ENCODE assay signal across 24 cellular contexts in the genomic region with DNA sequence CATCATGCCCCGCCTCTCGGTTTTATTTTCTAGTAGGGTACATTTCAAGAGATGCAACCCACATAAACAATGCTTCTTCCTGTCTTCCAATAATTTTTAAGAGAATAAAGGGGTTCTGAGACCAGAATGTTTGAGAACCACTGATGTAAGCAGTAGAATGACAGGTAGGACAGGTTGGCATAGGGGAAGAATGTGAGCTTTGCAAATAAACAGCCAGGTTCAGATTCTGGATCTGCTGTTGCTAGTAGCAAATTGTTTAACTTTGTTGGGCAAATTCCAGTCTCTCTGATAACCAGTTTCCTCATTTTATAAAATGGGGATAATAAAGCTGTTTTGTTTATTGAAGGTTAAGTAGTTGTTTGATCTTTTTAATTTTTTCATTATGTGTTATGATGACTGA. TPM values are rescaled to one million over a fixed set of nuclear protein-coding genes. Genes with fewer than 3 reads are reported as not detected.
DNase-seq lines count a peak whose midpoint lies in the region; ATAC-seq and TF ChIP-seq lines count a peak whose summit lies in the region.
"Had no signal": no experiment of that assay in that cellular context is flagged by ENCODE, and none has a peak within 500 bp of the region (broad histone marks: within the 10 kb centered on the region; RNA-seq: fewer than 3 reads in every experiment).

No MANE protein-coding gene starts in this region.

- TF ChIP-seq CTCF in PC-3 (conservative IDR thresholded peaks at IDR 0.05; ENCODE audit: low read depth, low read length), result no peak
- TF ChIP-seq CTCF in right lobe of liver (IDR thresholded peaks at IDR 0.05), result no peak
- TF ChIP-seq CTCF in WERI-Rb-1 (IDR thresholded peaks at IDR 0.05; ENCODE audit: low read depth, low read length), result no peak

- ATAC-seq in PC-3, result no peak
- peak; percentile 38 for ATAC-seq in esophagus mucosa
- ATAC-seq in right lobe of liver, result peak; percentile 78 to 84 (median 80)
- ATAC-seq in HG02852 (IDR thresholded peaks at IDR 0.05; ENCODE audit: unreplicated experiment), result no peak

- DNase-seq in PC-3, result peak; percentile 17
- no peak for DNase-seq in right lobe of liver
- DNase-seq in WERI-Rb-1, result no peak
- no peak for DNase-seq in occipital lobe (lab: John Stamatoyannopoulos, UW)
- no peak for DNase-seq in C1 segment of cervical spinal cord (lab: John Stamatoyannopoulos, UW)
- DNase-seq: CD8-positive, alpha-beta memory T cell; DMS153; DND-41; GOT3; HFFc6; Karpas-422; MV-4-11; NCI-H1105; NCI-H146; NCI-H2029; NCI-H2227 treated with DMSO at 0.1 percent for 48 hours; NCI-H510A; NCI-H69; SK-N-SH; SW 1271 had no signal

- peaks cover 91% of the 10 kb centered on the region for H3K79me2 ChIP-seq in PC-3 (ENCODE audit: low read length)

- H3K27ac ChIP-seq in PC-3 (ENCODE audit: low read length), result no peak overlapping the region
- peak overlapping the region in 2 of 3 donors; percentile 59 to 74 for H3K27ac ChIP-seq in right lobe of liver
- H3K27ac ChIP-seq in WERI-Rb-1, result no peak overlapping the region
- H3K27ac ChIP-seq: HL-60 had no signal

- H3K9me2 ChIP-seq in PC-3 (replicated peaks; ENCODE audit: low read length), result no peaks in the 10 kb centered on the region
- H3K9me2 ChIP-seq: SK-N-SH had no signal

- peaks cover 18% of the 10 kb centered on the region for H3K36me3 ChIP-seq in PC-3 (ENCODE audit: low read depth, low read length)
- peaks cover 0 to 10% (median 0%) of the 10 kb centered on the region in 4 donors for H3K36me3 ChIP-seq in right lobe of liver
- no peaks in the 10 kb centered on the region for H3K36me3 ChIP-seq in WERI-Rb-1
- H3K36me3 ChIP-seq: HAP-1 had no signal

- H2AFZ ChIP-seq in PC-3 (ENCODE audit: low read length), result no peak overlapping the region

- H3K4me1 ChIP-seq in PC-3 (ENCODE audit: insufficient read depth, low read length) (no peaks in the 10 kb centered on the region; the same call in 1 of the 2 replicates), right lobe of liver (peaks cover 0 to 26% (median 8%) of the 10 kb centered on the region in 4 donors)

- intact Hi-C loops in PC-3 (cut with micrococcal nuclease), result no loop called here
- intact Hi-C loops in right lobe of liver (cut with DNase I), result no loop called here

- no peak overlapping the region for H3K4me2 ChIP-seq in PC-3 (ENCODE audit: low read length)
- H3K4me2 ChIP-seq: SK-N-SH had no signal

- no peak for TF ChIP-seq POLR2A in right lobe of liver (IDR thresholded peaks at IDR 0.05)

- H3K9ac ChIP-seq in PC-3 (ENCODE audit: low read length), result no peak overlapping the region
- H3K9ac ChIP-seq: SK-N-SH had no signal

- H3K4me3 ChIP-seq in PC-3 (ENCODE audit: low read length), result no peak overlapping the region
- H3K4me3 ChIP-seq in right lobe of liver, result no peak overlapping the region
- no peak overlapping the region for H3K4me3 ChIP-seq in WERI-Rb-1 (ENCODE audit: low read depth, low read length)
- H3K4me3 ChIP-seq: HAP-1 had no signal

- no TSS peak for BruUV-seq in PC-3 (replicated peaks; lab: Mats Ljungman, UMichigan)

- no peaks in the 10 kb centered on the region for H3F3A ChIP-seq in PC-3 (ENCODE audit: low read length, unreplicated experiment)

- H4K20me1 ChIP-seq in PC-3 (ENCODE audit: low read length), result 0 out of 2 replicates have a peak, but pooled peaks cover 2% of the 10 kb centered on the region

- 21% methylated on average over 2 of the region's 2 CpGs for WGBS in right lobe of liver (ENCODE audit: insufficient coverage, low coverage, low lambda C conversion rate, missing lambda C conversion rate)

- CTCF ChIA-PET in PC-3 (lab: Charles Lee), result no interaction called here

- no peaks in the 10 kb centered on the region for H3K27me3 ChIP-seq in PC-3 (ENCODE audit: low read length)
- H3K27me3 ChIP-seq in right lobe of liver, result no peaks in the 10 kb centered on the region
- no peaks in the 10 kb centered on the region for H3K27me3 ChIP-seq in WERI-Rb-1 (ENCODE audit: insufficient read depth, low read depth, severe bottlenecking)

- POLR2A ChIA-PET in PC-3 (lab: Charles Lee; ENCODE audit: unreplicated experiment), result no interaction called here

- H3K9me3 ChIP-seq in PC-3 (ENCODE audit: low read length) (no peaks in the 10 kb centered on the region), right lobe of liver (no peaks in the 10 kb centered on the region), WERI-Rb-1 (ENCODE audit: severe bottlenecking) (no peaks in the 10 kb centered on the region)
- H3K9me3 ChIP-seq: HAP-1, SK-N-SH had no signal

RNA-seq across cellular contexts. Expression of a gene that starts 32.8 kb away (rescaled TPM):
- total RNA-seq in PC-3 (2014; rRNA removed), result 17.9 and 20.8 TPM in 2 replicates
- total RNA-seq in esophagus mucosa, result 21.2 TPM
- 10 to 100 TPM; 11.7 to 18.0 (median 14.0) TPM for total RNA-seq in right lobe of liver
- total RNA-seq in occipital lobe, result 59.6 TPM

Comparison
In these comparisons a context has a peak if more than half of its experiments do, and no peak if none do; other contexts are left out.
1. ATAC-seq: peak in esophagus mucosa (single experiment) and right lobe of liver (4 of 4); none in PC-3 (single experiment) and HG02852 (single experiment).
2. H3K27ac ChIP-seq: peak in right lobe of liver (2 of 3); none in PC-3 (single experiment) and WERI-Rb-1 (single experiment).